In genomic region chr21:15706686-15707085, GRCh38 we compare ENCODE assay signal across 10 cellular contexts. TPM values are rescaled to one million over a fixed set of nuclear protein-coding genes. Genes with fewer than 3 reads are reported as not detected.
DNase-seq lines count a peak whose midpoint lies in the region; ATAC-seq and TF ChIP-seq lines count a peak whose summit lies in the region.
"Had no signal": no experiment of that assay in that cellular context is flagged by ENCODE, and none has a peak within 500 bp of the region (broad histone marks: within the 10 kb centered on the region; RNA-seq: fewer than 3 reads in every experiment).

No MANE protein-coding gene starts in this region.

- no peaks in the 10 kb centered on the region for H3K9me2 ChIP-seq in hepatocyte (replicated peaks; ENCODE audit: insufficient read depth)

- H3K27ac ChIP-seq in hepatocyte: peak overlapping the region; percentile 81
- H3K27ac ChIP-seq in stomach: peak overlapping the region in 1 of 5 donors; percentile 20
- H3K27ac ChIP-seq in A673 (ENCODE audit: low read depth, low read length, poor library complexity, severe bottlenecking): no peak overlapping the region

- CTCF ChIA-PET in A673 (lab: Charles Lee): no interaction called here

- no peak for TF ChIP-seq POLR2A in stomach (IDR thresholded peaks at IDR 0.05)

- H3K4me1 ChIP-seq in hepatocyte (ENCODE audit: insufficient read depth): peaks cover 14% of the 10 kb centered on the region
- peaks cover 0 to 5% (median 0%) of the 10 kb centered on the region in 4 donors for H3K4me1 ChIP-seq in stomach
- no peaks in the 10 kb centered on the region for H3K4me1 ChIP-seq in A673 (ENCODE audit: insufficient read depth, low read length, poor library complexity, severe bottlenecking)
- peaks cover 5% of the 10 kb centered on the region; the same call in 1 of the 2 replicates for H3K4me1 ChIP-seq in HAP-1

- H3K27me3 ChIP-seq in hepatocyte: no peaks in the 10 kb centered on the region
- H3K27me3 ChIP-seq in stomach: no peaks in the 10 kb centered on the region
- no peaks in the 10 kb centered on the region for H3K27me3 ChIP-seq in A673 (replicated peaks; ENCODE audit: insufficient read depth, low read depth, low read length, poor library complexity)
- H3K27me3 ChIP-seq in HAP-1 (ENCODE audit: low read depth): no peaks in the 10 kb centered on the region

- H3K4me3 ChIP-seq in hepatocyte: no peak overlapping the region
- no peak overlapping the region for H3K4me3 ChIP-seq in stomach
- no peak overlapping the region for H3K4me3 ChIP-seq in A673 (ENCODE audit: low read depth, low read length, poor library complexity, severe bottlenecking)
- no peak overlapping the region for H3K4me3 ChIP-seq in HAP-1

- H3K9me3 ChIP-seq in hepatocyte (ENCODE audit: low read depth) (no peaks in the 10 kb centered on the region), stomach (peaks cover 0 to 11% (median 5%) of the 10 kb centered on the region in 4 donors), A673 (ENCODE audit: low read depth, low read length, poor library complexity, severe bottlenecking) (no peaks in the 10 kb centered on the region), HAP-1 (no peaks in the 10 kb centered on the region)

- H3K4me2 ChIP-seq in hepatocyte: peak overlapping the region; percentile 43

- 22% methylated on average over 3 of the region's 3 CpGs for WGBS in hepatocyte (ENCODE audit: low lambda C conversion rate, missing lambda C conversion rate)
- WGBS in stomach, 5 donors: 24 to 40% (median 35%) methylated on average over 3 of the region's 3 CpGs

- no peak overlapping the region for H2AFZ ChIP-seq in hepatocyte

- H4K20me1 ChIP-seq in hepatocyte (ENCODE audit: insufficient read depth, poor library complexity, severe bottlenecking): no peaks in the 10 kb centered on the region

- BruUV-seq in A673 (replicated peaks; lab: Mats Ljungman, UMichigan): no TSS peak

- intact Hi-C loops in stomach (cut with DNase I; ENCODE audit: low total_unique reads): no loop called here
- intact Hi-C loops in A673 (cut with micrococcal nuclease; ENCODE audit: unreplicated experiment): loop anchor here (10.0 kb wide), 1 partner anchor 58 kb away; no protein-coding TSS in a partner anchor

- no peaks in the 10 kb centered on the region for H3K79me2 ChIP-seq in hepatocyte

- peak; percentile 6 for DNase-seq in HK-2 (ENCODE audit: unreplicated experiment)
- peak; percentile 35 for DNase-seq in amniotic stem cell (lab: John Stamatoyannopoulos, UW)
- peak; percentile 71 for DNase-seq in hepatocyte (ENCODE audit: low spot score)
- DNase-seq in stomach: peak; percentile 32
- DNase-seq in A673 (ENCODE audit: low spot score): no peak
- no peak for DNase-seq in HAP-1 (ENCODE audit: low spot score in 2 of 2)
- DNase-seq: KG1; naive thymus-derived CD8-positive, alpha-beta T cell had no signal

- in situ Hi-C loops in HAP-1 (cut with MboI; ENCODE audit: low sequenced_read_pairs): no loop called here

- no peak for TF ChIP-seq EP300 in stomach (IDR thresholded peaks at IDR 0.05)

- POLR2A ChIA-PET in A673 (lab: Charles Lee; ENCODE audit: low non-redundant PET): no interaction called here

- no peak for ATAC-seq in HG03108 (IDR thresholded peaks at IDR 0.05; ENCODE audit: unreplicated experiment)
- ATAC-seq in HG02623 (IDR thresholded peaks at IDR 0.05; ENCODE audit: unreplicated experiment): no peak
- ATAC-seq: naive thymus-derived CD8-positive, alpha-beta T cell had no signal

- H3K36me3 ChIP-seq in hepatocyte (replicated peaks; ENCODE audit: insufficient read depth, low read depth): no peaks in the 10 kb centered on the region
- no peaks in the 10 kb centered on the region for H3K36me3 ChIP-seq in stomach
- H3K36me3 ChIP-seq in A673 (ENCODE audit: insufficient read depth, low read length, poor library complexity, severe bottlenecking): no peaks in the 10 kb centered on the region
- H3K36me3 ChIP-seq in HAP-1 (replicated peaks): no peaks in the 10 kb centered on the region

- TF ChIP-seq CTCF in hepatocyte (IDR thresholded peaks at IDR 0.05; ENCODE audit: poor library complexity): no peak
- no peak for TF ChIP-seq CTCF in stomach (IDR thresholded peaks at IDR 0.05)
- no peak for TF ChIP-seq CTCF in A673 (conservative IDR thresholded peaks at IDR 0.05; ENCODE audit: low read depth, low read length)

RNA-seq across cellular contexts. Expression of gene USP25, which starts 23.1 kb away (rescaled TPM):
- total RNA-seq in hepatocyte (49.8 and 59.5 TPM in 2 replicates), stomach (10 to 100 TPM; 19.8 to 91.6 (median 33.9) TPM), A673 (2021) (27.5 and 27.6 TPM in 2 replicates)
- polyA plus RNA-seq in hepatocyte (18.7 and 22.2 TPM in 2 replicates), stomach (10 to 100 TPM in 1 of 3 donors, 1 to 10 TPM in 2; 8.2 to 14.2 (median 9.1) TPM)

Comparison
In these comparisons a context has a peak if more than half of its experiments do, and no peak if none do; other contexts are left out.
1. DNase-seq: peak in HK-2 (single experiment), amniotic stem cell (single experiment), hepatocyte (single experiment) and stomach (single experiment); none in A673 (single experiment) and HAP-1 (0 of 2).